8 cellular contexts compared by ENCODE assay signal in the genomic region with DNA sequence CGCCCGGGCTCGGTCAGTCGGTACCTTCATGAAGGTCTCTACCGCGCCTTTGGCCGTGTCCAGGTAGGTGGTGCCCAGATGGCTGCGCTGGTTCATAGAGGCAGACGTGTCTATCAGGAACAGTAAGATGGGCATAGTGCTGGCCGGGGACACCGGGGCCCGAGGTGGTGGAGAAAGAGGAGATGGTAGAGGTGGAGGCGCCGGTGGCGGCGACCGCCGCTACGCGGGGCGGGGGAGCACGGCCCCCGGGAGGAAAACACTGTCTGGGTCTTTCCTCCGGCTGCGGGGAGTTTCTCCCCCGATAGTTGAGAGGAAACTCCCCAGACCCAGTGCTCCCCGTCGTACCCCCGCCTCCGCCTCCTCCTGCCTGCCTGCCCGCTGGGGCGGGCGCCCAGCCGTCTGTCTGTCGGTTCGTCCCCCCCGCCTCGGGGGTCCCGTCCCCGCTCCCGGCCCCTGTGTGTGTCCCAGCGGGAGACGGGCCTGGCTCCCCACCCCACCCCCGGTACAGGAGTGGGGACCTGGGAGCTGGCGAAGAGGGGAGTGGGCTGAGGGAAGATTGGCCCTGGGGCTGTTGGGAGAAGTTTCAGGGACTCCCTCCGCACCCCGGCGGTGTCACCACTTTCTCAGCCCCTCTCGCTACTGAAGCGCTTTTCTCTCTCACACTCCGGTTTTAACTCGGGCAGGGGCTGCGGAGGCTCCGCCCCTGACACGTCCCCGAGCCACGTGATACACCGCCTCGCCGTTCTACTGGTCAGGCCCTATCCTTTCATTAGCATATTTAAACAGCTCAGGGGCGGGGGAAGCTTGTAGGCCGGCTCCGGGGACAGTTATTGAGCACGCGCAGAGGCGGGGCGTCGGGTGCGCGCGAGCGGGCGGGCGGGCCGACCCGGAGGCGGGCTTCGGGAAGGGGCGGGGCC. TPM values are rescaled to one million over a fixed set of nuclear protein-coding genes. Genes with fewer than 3 reads are reported as not detected.
DNase-seq lines count a peak whose midpoint lies in the region; ATAC-seq, FAIRE-seq and TF ChIP-seq lines count a peak whose summit lies in the region.

Gene INTS6, minus strand, starts transcription at position 646 of the 917 bp plus-strand sequence. Its CDS starts 511 bp downstream, at position 135.

- peak within 1 kb of the TSS; percentile 91 for H4K8ac ChIP-seq in trophoblast cell (ENCODE audit: low read depth, low read length)

- peak within 1 kb of the TSS; percentile 77 for H2AFZ ChIP-seq in trophoblast cell (ENCODE audit: insufficient read depth, low read length, poor library complexity)

- DNase-seq in GM12891 (ENCODE audit: insufficient read length, low spot score) (peak; percentile 75), NCI-H1436 treated with DMSO at 0.1 percent for 48 hours (lab: John Stamatoyannopoulos, UW) (peak; percentile 85), T-cell (peak; percentile 97 to 99 (median 99)), cardiac septum (ENCODE audit: low spot score) (peak; percentile 100), trophoblast cell (peak; percentile 98 to 99), transverse colon (peak; percentile 99)

- in situ Hi-C loops in transverse colon (cut with MboI; ENCODE audit: low pct_ligation_motif_present in 1 of 4, low pct_unique_long_range_greater_than_20kb in 1 of 4, low sequenced_read_pairs in 3 of 4) = loop anchor here in 1 of 4 donors (10.0 kb wide), 1 partner anchor 132 kb away; the partner anchor contains the start of gene WDFY2

- intact Hi-C loops in cardiac septum (cut with DNase I) = loop anchor here (1.0 to 5.0 kb wide), 3 partner anchors 132 to 350 kb away; partner anchors contain the start of genes DHRS12 and WDFY2
- intact Hi-C loops in transverse colon (cut with DNase I; ENCODE audit: low total_unique reads) = loop anchor here (5.0 to 10.0 kb wide), 3 partner anchors 130 to 350 kb away; partner anchors contain the start of genes DHRS12 and WDFY2

- H2BK12ac ChIP-seq in trophoblast cell (ENCODE audit: low read length) = no peak within 1 kb of the TSS

- peak within 1 kb of the TSS; percentile 84 to 93 (median 91) for H3K4me3 Mint-ChIP-seq in T-cell

- H3K4me1 Mint-ChIP-seq in T-cell = peaks cover 49 to 62% (median 56%) of the 10 kb centered on the region in 3 donors

- H2AK5ac ChIP-seq in trophoblast cell (ENCODE audit: low read length) = peak within 1 kb of the TSS; percentile 92

- peak within 1 kb of the TSS; percentile 89 for H2BK5ac ChIP-seq in trophoblast cell (ENCODE audit: low read depth, low read length, poor library complexity)

- H3K27ac ChIP-seq in adipose tissue (ENCODE audit: low read depth, low read length) = peak within 1 kb of the TSS; percentile 97
- H3K27ac ChIP-seq in trophoblast cell (ENCODE audit: low read depth, low read length) = peak within 1 kb of the TSS; percentile 97
- H3K27ac ChIP-seq in transverse colon = peak within 1 kb of the TSS; percentile 99 to 100 (median 100)

- peak within 1 kb of the TSS; percentile 92 for H3K4me3 ChIP-seq in trophoblast cell (ENCODE audit: low read depth, low read length)
- H3K4me3 ChIP-seq in transverse colon = peak within 1 kb of the TSS; percentile 74 to 99 (median 90)

- CTCF ChIA-PET in T-cell (lab: Charles Lee) = interaction anchor here in 1 of 2 donors (0.6 to 2.4 kb wide), 12 partner anchors 11 to 1660 kb away, joined by 3 to 10 read pairs (median 5); partner anchors contain the start of gene KPNA3

- peak within 1 kb of the TSS; percentile 90 for H4K91ac ChIP-seq in trophoblast cell (ENCODE audit: low read depth, low read length)

- peak within 1 kb of the TSS; percentile 81 for H3K14ac ChIP-seq in trophoblast cell (ENCODE audit: low read length)

- H3K4me1 ChIP-seq in trophoblast cell (ENCODE audit: control insufficient read depth in 1 of 2, insufficient read depth in 2 of 2, low read length in 2 of 2) (no peaks in the 10 kb centered on the region), transverse colon (peaks cover 14 to 28% (median 22%) of the 10 kb centered on the region in 4 donors)

- ATAC-seq in HG02840 (IDR thresholded peaks at IDR 0.05; ENCODE audit: low FRiP score, unreplicated experiment) (peak; percentile 67), T-cell (replicated peaks in 1 of 4) (peak; percentile 82 to 86 (median 82))

- peaks cover 29% of the 10 kb centered on the region for H3K36me3 Mint-ChIP-seq in T-cell

- H3K36me3 ChIP-seq in trophoblast cell (ENCODE audit: control insufficient read depth in 1 of 2, insufficient read depth in 2 of 2, low read length in 2 of 2) = peaks cover 2% of the 10 kb centered on the region in 2 experiments
- peaks cover 0 to 7% (median 0%) of the 10 kb centered on the region in 4 donors for H3K36me3 ChIP-seq in transverse colon

- peak within 1 kb of the TSS; percentile 84 for H3K4me2 ChIP-seq in trophoblast cell (ENCODE audit: low read length)

- TF ChIP-seq CTCF in transverse colon (IDR thresholded peaks at IDR 0.05) = no peak

- H3K27me3 Mint-ChIP-seq in T-cell = no peaks in the 10 kb centered on the region

- H3K9me3 ChIP-seq in trophoblast cell (ENCODE audit: insufficient read depth, low read depth, low read length) (peaks cover 3% of the 10 kb centered on the region), transverse colon (no peaks in the 10 kb centered on the region)

- H3K18ac ChIP-seq in trophoblast cell (ENCODE audit: low read length) = peak within 1 kb of the TSS; percentile 93

- TF ChIP-seq POLR2A in GM12891 (IDR thresholded peaks at IDR 0.05; ENCODE audit: low read depth, low read length) = peak; percentile 99
- peak; percentile 100 for TF ChIP-seq POLR2A in transverse colon (IDR thresholded peaks at IDR 0.05)

- peak within 1 kb of the TSS; percentile 99 for H3K9ac ChIP-seq in trophoblast cell (ENCODE audit: low read length)

- peak within 1 kb of the TSS; percentile 75 for H2BK120ac ChIP-seq in trophoblast cell (ENCODE audit: insufficient read depth, low read length, poor library complexity)

- no peak within 1 kb of the TSS for H3K23ac ChIP-seq in trophoblast cell (ENCODE audit: low read length)

- peaks cover 23% of the 10 kb centered on the region for H3K79me1 ChIP-seq in trophoblast cell (ENCODE audit: low read length)

- WGBS in adipose tissue, 3 donors = 0% methylated on average over 66 to 79 of the region's 79 CpGs
- WGBS in trophoblast cell (ENCODE audit: extremely low coverage, insufficient coverage, insufficient read length) = no CpG with 5 or more reads among the region's 79 CpGs
- 1% methylated on average over 49 of the region's 79 CpGs; no CpG with 5 or more reads in 1 of the 2 donors for WGBS in transverse colon (ENCODE audit: low coverage in 1 of 2), 2 donors

- H3K27ac Mint-ChIP-seq in T-cell = peak within 1 kb of the TSS; percentile 98

- no peak for FAIRE-seq in GM12891 (lab: Jason Lieb, UNC)

- peaks cover 16% of the 10 kb centered on the region for H3K79me2 ChIP-seq in trophoblast cell (ENCODE audit: control insufficient read depth, insufficient read depth, low read length, poor library complexity)

- peak within 1 kb of the TSS; percentile 80 for H4K12ac ChIP-seq in trophoblast cell (ENCODE audit: low read depth, low read length)

- H3K27me3 ChIP-seq in trophoblast cell (ENCODE audit: insufficient read depth, low read length) (no peaks in the 10 kb centered on the region), transverse colon (no peaks in the 10 kb centered on the region)

- H3K9me3 Mint-ChIP-seq in T-cell = no peaks in the 10 kb centered on the region

- no peak for TF ChIP-seq EP300 in transverse colon (IDR thresholded peaks at IDR 0.05; ENCODE audit: low read depth)

- POLR2A ChIA-PET in T-cell (lab: Charles Lee) = interaction anchor here (0.5 to 2.8 kb wide), 64 partner anchors 8 to 1661 kb away, joined by 3 to 61 read pairs (median 5); partner anchors contain the start of genes ALG11 (in 1 of the 2), KPNA3 (in 1 of the 2) and SUGT1 (in 1 of the 2)

- H3K4ac ChIP-seq in trophoblast cell (ENCODE audit: low read depth, low read length) = peak within 1 kb of the TSS; percentile 84

TF ChIP-seq in GM12891, 5 proteins besides CTCF, POLR2A, EP300 and RAD21:
- peak; percentile 100 for TF ChIP-seq POLR2AphosphoS5 (IDR thresholded peaks at IDR 0.05; ENCODE audit: low read depth, low read length)
- no peak for TF ChIP-seq SPI1 (IDR thresholded peaks at IDR 0.05; ENCODE audit: low read depth, low read length)
- TF ChIP-seq TAF1 (IDR thresholded peaks at IDR 0.05; ENCODE audit: low read depth, low read length) = peak; percentile 98
- no peak for TF ChIP-seq PAX5 (IDR thresholded peaks at IDR 0.05; ENCODE audit: insufficient read depth, low read length, severe bottlenecking)
- peak; percentile 98 for TF ChIP-seq POU2F2 (IDR thresholded peaks at IDR 0.05; ENCODE audit: low read depth, low read length)

RNA-seq across cellular contexts. Expression of gene INTS6, which starts in this region (rescaled TPM):
- 17.0 TPM for polyA plus RNA-seq in GM12891 (2012; ENCODE audit: low read depth, missing spikeins)
- total RNA-seq in T-cell (10 to 100 TPM; 50.0 to 77.9 (median 58.7) TPM), cardiac septum (32.9 TPM), transverse colon (10 to 100 TPM; 15.3 to 37.0 (median 25.2) TPM)
- polyA plus RNA-seq in adipose tissue = 10 to 100 TPM in 2 of 3 donors, 1 to 10 TPM in 1; 9.6 to 19.8 (median 13.0) TPM
- polyA plus RNA-seq in trophoblast cell (2013) = 31.0 and 31.6 TPM in 2 replicates

Comparison
In these comparisons a context has a peak if more than half of its experiments do, and no peak if none do; other contexts are left out.
1. Peak in every context shown above with its lines: DNase-seq, ATAC-seq, H3K4me3 ChIP-seq and H3K27ac ChIP-seq.